19 cellular contexts compared by ENCODE assay signal in genomic region chr10:127441350-127442219, GRCh38.
DNase-seq lines count a peak whose midpoint lies in the region; ATAC-seq and TF ChIP-seq lines count a peak whose summit lies in the region.
"Had no signal": no experiment of that assay in that cellular context is flagged by ENCODE, and none has a peak within 500 bp of the region (broad histone marks: within the 10 kb centered on the region; RNA-seq: fewer than 3 reads in every experiment).

No MANE protein-coding gene starts in this region.

- no peak overlapping the region for H2BK15ac ChIP-seq in mesendoderm (replicated peaks; ENCODE audit: low read depth)

- H3K14ac ChIP-seq in trophoblast cell (ENCODE audit: low read length) = no peak overlapping the region

- no peak overlapping the region for H4K91ac ChIP-seq in trophoblast cell (ENCODE audit: low read depth, low read length)

- ATAC-seq in heart left ventricle = peak in 3 of 4 donors; percentile 52 to 56 (median 52)
- no peak for ATAC-seq in GM19328 (IDR thresholded peaks at IDR 0.05; ENCODE audit: unreplicated experiment)
- ATAC-seq in HG03432 (IDR thresholded peaks at IDR 0.05; ENCODE audit: unreplicated experiment) = no peak
- ATAC-seq: activated CD4-positive, alpha-beta T cell treated with anti-CD3 and anti-CD28 coated beads for 36 hours had no signal

- H2BK120ac ChIP-seq in mesendoderm (ENCODE audit: low read depth, low read length) (no peak overlapping the region), trophoblast cell (ENCODE audit: insufficient read depth, low read length, poor library complexity) (no peak overlapping the region)

- in situ Hi-C loops in ACHN (cut with HindIII; ENCODE audit: low pct_ligation_motif_present, low pct_unique_long_range_greater_than_20kb, low sequenced_read_pairs) = no loop called here

- DNase-seq in ACHN = peak; percentile 74
- peak; percentile 64 to 83 for DNase-seq in NCI-H526 (lab: John Stamatoyannopoulos, UW)
- no peak for DNase-seq in heart left ventricle
- DNase-seq in mesendoderm = peak; percentile 55
- DNase-seq in trophoblast cell = no peak
- DNase-seq in stimulated activated CD4-positive, alpha-beta T cell treated with anti-CD3 and anti-CD28 coated beads, Interleukin-2, amount 100 ng/mL, for 24 hours = no peak
- DNase-seq: activated CD4-positive, alpha-beta T cell treated with anti-CD3 and anti-CD28 coated beads for 36 hours; activated CD8-positive, alpha-beta memory T cell treated with anti-CD3 and anti-CD28 coated beads, Interleukin-2, amount 50 U/mL, for 48 hours; activated naive CD4-positive, alpha-beta T cell treated with Interleukin-2 at 50 U/mL for 16 hours; CD8-positive, alpha-beta memory T cell; GOT3; NCI-H1048; SIG-M5; stimulated activated CD4-positive, alpha-beta T cell treated with anti-CD3 and anti-CD28 coated beads, Interleukin-4, amount 100 ng/mL, for 1 hour; upper lobe of left lung had no signal

- H3K4me3 ChIP-seq in heart left ventricle (no peak overlapping the region), mesendoderm (ENCODE audit: low read length) (no peak overlapping the region), trophoblast cell (ENCODE audit: low read depth, low read length) (no peak overlapping the region)
- H3K4me3 ChIP-seq: esophagus muscularis mucosa, hepatocyte, upper lobe of left lung had no signal

- H3K4ac ChIP-seq in mesendoderm (ENCODE audit: low read depth, low read length) = no peak overlapping the region
- H3K4ac ChIP-seq in trophoblast cell (ENCODE audit: low read depth, low read length) = no peak overlapping the region

- H3K79me2 ChIP-seq in mesendoderm (ENCODE audit: control insufficient read depth, insufficient read depth, low read length) (no peaks in the 10 kb centered on the region), trophoblast cell (ENCODE audit: control insufficient read depth, insufficient read depth, low read length, poor library complexity) (no peaks in the 10 kb centered on the region)
- H3K79me2 ChIP-seq: hepatocyte had no signal

- H4K12ac ChIP-seq in trophoblast cell (ENCODE audit: low read depth, low read length) = no peak overlapping the region

- no peak overlapping the region for H2BK5ac ChIP-seq in mesendoderm (ENCODE audit: low read length)
- H2BK5ac ChIP-seq in trophoblast cell (ENCODE audit: low read depth, low read length, poor library complexity) = no peak overlapping the region

- H3K4me2 ChIP-seq in mesendoderm (ENCODE audit: low read length) = no peak overlapping the region
- no peak overlapping the region for H3K4me2 ChIP-seq in trophoblast cell (ENCODE audit: low read length)
- H3K4me2 ChIP-seq: hepatocyte had no signal

- no peak for TF ChIP-seq POLR2A in heart left ventricle (IDR thresholded peaks at IDR 0.05)

- intact Hi-C loops in heart left ventricle (cut with DNase I) = no loop called here

- H3K9ac ChIP-seq in mesendoderm (ENCODE audit: low read length) (no peak overlapping the region), trophoblast cell (ENCODE audit: low read length) (no peak overlapping the region)

- H3K9me3 ChIP-seq in heart left ventricle = no peaks in the 10 kb centered on the region
- H3K9me3 ChIP-seq in trophoblast cell (ENCODE audit: insufficient read depth, low read depth, low read length) = peaks cover 6% of the 10 kb centered on the region
- H3K9me3 ChIP-seq: esophagus muscularis mucosa, upper lobe of left lung had no signal

- no peak overlapping the region for H2BK12ac ChIP-seq in trophoblast cell (ENCODE audit: low read length)

- H3K4me1 ChIP-seq in heart left ventricle (no peaks in the 10 kb centered on the region), mesendoderm (ENCODE audit: control insufficient read depth, low read depth, low read length) (no peaks in the 10 kb centered on the region), trophoblast cell (ENCODE audit: control insufficient read depth in 1 of 2, insufficient read depth in 2 of 2, low read length in 2 of 2) (no peaks in the 10 kb centered on the region)
- H3K4me1 ChIP-seq: esophagus muscularis mucosa, upper lobe of left lung had no signal

- no peaks in the 10 kb centered on the region for H3K79me1 ChIP-seq in mesendoderm (ENCODE audit: low read length)
- no peaks in the 10 kb centered on the region for H3K79me1 ChIP-seq in trophoblast cell (ENCODE audit: low read length)

- H3K56ac ChIP-seq in mesendoderm (ENCODE audit: low read length) = no peak overlapping the region

- H2AFZ ChIP-seq in trophoblast cell (ENCODE audit: insufficient read depth, low read length, poor library complexity) = no peak overlapping the region
- H2AFZ ChIP-seq: hepatocyte had no signal

- no peak overlapping the region for H3K23ac ChIP-seq in mesendoderm (ENCODE audit: low read length)
- H3K23ac ChIP-seq in trophoblast cell (ENCODE audit: low read length) = no peak overlapping the region

- no peak overlapping the region for H3K18ac ChIP-seq in mesendoderm (ENCODE audit: low read length)
- no peak overlapping the region for H3K18ac ChIP-seq in trophoblast cell (ENCODE audit: low read length)

- no peaks in the 10 kb centered on the region for H3K27me3 ChIP-seq in heart left ventricle
- no peaks in the 10 kb centered on the region for H3K27me3 ChIP-seq in mesendoderm (ENCODE audit: insufficient read depth, low read length, poor library complexity)
- H3K27me3 ChIP-seq in trophoblast cell (ENCODE audit: insufficient read depth, low read length) = no peaks in the 10 kb centered on the region
- H3K27me3 ChIP-seq: esophagus muscularis mucosa, hepatocyte, upper lobe of left lung had no signal

- TF ChIP-seq CTCF in heart left ventricle (IDR thresholded peaks at IDR 0.05) = no peak

- H3K36me3 ChIP-seq in heart left ventricle (peaks cover 0 to 71% (median 55%) of the 10 kb centered on the region in 9 donors), mesendoderm (ENCODE audit: control insufficient read depth, insufficient read depth, low read length) (no peaks in the 10 kb centered on the region), trophoblast cell (ENCODE audit: control insufficient read depth in 1 of 2, insufficient read depth in 2 of 2, low read length in 2 of 2) (peaks cover 41 to 42% of the 10 kb centered on the region in 2 experiments)

- H3K27ac ChIP-seq in heart left ventricle (no peak overlapping the region), mesendoderm (ENCODE audit: low read depth, low read length) (no peak overlapping the region), trophoblast cell (ENCODE audit: low read depth, low read length) (no peak overlapping the region)
- H3K27ac ChIP-seq: esophagus muscularis mucosa, hepatocyte, upper lobe of left lung had no signal

- no peak overlapping the region for H4K5ac ChIP-seq in mesendoderm (ENCODE audit: low read length)

- 70 to 86% (median 76%) methylated on average over 12 to 16 of the region's 16 CpGs for whole genome bisulfite sequencing in heart left ventricle, 4 donors
- no CpG with 5 or more reads among the region's 16 CpGs for WGBS in mesendoderm (ENCODE audit: extremely low coverage, insufficient coverage, low lambda C conversion rate)
- WGBS in trophoblast cell (ENCODE audit: extremely low coverage, insufficient coverage, insufficient read length) = no CpG with 5 or more reads among the region's 16 CpGs

- no peak overlapping the region for H2AK5ac ChIP-seq in mesendoderm (ENCODE audit: low read length)
- no peak overlapping the region for H2AK5ac ChIP-seq in trophoblast cell (ENCODE audit: low read length)

- H4K8ac ChIP-seq in mesendoderm (ENCODE audit: low read depth, low read length) (no peak overlapping the region), trophoblast cell (ENCODE audit: low read depth, low read length) (no peak overlapping the region)

Comparison
In these comparisons a context has a peak if more than half of its experiments do, and no peak if none do; other contexts are left out.
1. DNase-seq: peak in ACHN (single experiment), NCI-H526 (2 of 2) and mesendoderm (single experiment); none in heart left ventricle (0 of 5), trophoblast cell (0 of 2) and stimulated activated CD4-positive, alpha-beta T cell treated with anti-CD3 and anti-CD28 coated beads, Interleukin-2, amount 100 ng/mL, for 24 hours (0 of 2).
2. ATAC-seq: peak in heart left ventricle (3 of 4); none in GM19328 (single experiment) and HG03432 (single experiment).